In the genomic region with DNA sequence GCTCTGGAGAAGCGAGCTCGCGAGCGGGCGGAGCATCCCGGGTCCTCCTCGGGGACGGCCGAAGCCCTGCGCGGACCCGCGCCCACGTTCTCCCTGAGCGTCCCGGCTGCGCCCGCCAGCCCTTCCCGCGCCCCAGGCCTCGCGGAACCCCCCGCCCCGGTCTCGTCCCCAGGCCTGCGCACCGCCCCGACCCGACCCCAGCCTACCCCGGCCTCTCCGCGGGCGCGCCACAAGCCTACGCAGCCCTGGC, we compare ENCODE assay signal across 8 cellular contexts. TPM values are rescaled to one million over a fixed set of nuclear protein-coding genes. Genes with fewer than 3 reads are reported as not detected.
DNase-seq lines count a peak whose midpoint lies in the region; ATAC-seq, FAIRE-seq and TF ChIP-seq lines count a peak whose summit lies in the region.

No MANE protein-coding gene starts in this region.

- intact Hi-C loops in heart right ventricle (cut with DNase I) = no loop called here

- peak overlapping the region; percentile 19; the same call in 1 of the 2 replicates for H2AFZ ChIP-seq in GM23248

- WGBS in GM23248 (ENCODE audit: low coverage in 1 of 2, low lambda C conversion rate in 2 of 2, missing lambda C conversion rate in 2 of 2), 2 experiments = 0% methylated on average over 5 to 14 of the region's 35 CpGs
- WGBS in heart right ventricle, 2 donors = 0 to 1% methylated on average over 19 to 33 of the region's 35 CpGs
- WGBS in small intestine, 3 donors = 0 to 2% (median 1%) methylated on average over 18 to 35 of the region's 35 CpGs

- H3K27ac ChIP-seq in GM23248 = peak overlapping the region; percentile 96
- peak overlapping the region; percentile 98 for H3K27ac ChIP-seq in VCaP
- H3K27ac ChIP-seq in heart right ventricle = peak overlapping the region; percentile 93 to 100 (median 98)
- peak overlapping the region; percentile 81 to 96 for H3K27ac ChIP-seq in small intestine (ENCODE audit: low read depth in 1 of 2, low read length in 1 of 2)

- H3K9me3 ChIP-seq in GM23248 (ENCODE audit: low read depth) = no peaks in the 10 kb centered on the region
- no peaks in the 10 kb centered on the region for H3K9me3 ChIP-seq in heart right ventricle
- H3K9me3 ChIP-seq in small intestine (ENCODE audit: control insufficient read depth, low read depth) = no peaks in the 10 kb centered on the region

- in situ Hi-C loops in GM23248 (cut with MboI) = no loop called here

- FAIRE-seq in small intestine (lab: Jason Lieb, UNC) = no peak

- no peaks in the 10 kb centered on the region for H3K9me2 ChIP-seq in GM23248 (ENCODE audit: insufficient read depth)

- TF ChIP-seq CTCF in VCaP (conservative IDR thresholded peaks at IDR 0.05) (no peak), heart right ventricle (IDR thresholded peaks at IDR 0.05) (no peak)

- H3K79me2 ChIP-seq in GM23248 (ENCODE audit: insufficient read depth) = peaks cover 47% of the 10 kb centered on the region

- H3K4me2 ChIP-seq in GM23248 (ENCODE audit: unreplicated experiment) = peak overlapping the region; percentile 90

- H3K4me3 ChIP-seq in GM23248 (peak overlapping the region; percentile 85), heart right ventricle (peak overlapping the region; percentile 76 to 100 (median 90)), small intestine (ENCODE audit: low read depth in 1 of 2, low read length in 2 of 2) (peak overlapping the region; percentile 51 to 73)

- DNase-seq in GM23248 (no peak), heart right ventricle (no peak), small intestine (no peak), H4 (ENCODE audit: low spot score) (no peak), hepatic stellate cell (ENCODE audit: low spot score) (no peak)

- peaks cover 16% of the 10 kb centered on the region for H3F3A ChIP-seq in GM23248 (ENCODE audit: insufficient read depth)

- H3K4me1 ChIP-seq in GM23248 (ENCODE audit: insufficient read depth) = peaks cover 20% of the 10 kb centered on the region
- H3K4me1 ChIP-seq in heart right ventricle = peaks cover 4 to 33% (median 22%) of the 10 kb centered on the region in 9 donors
- H3K4me1 ChIP-seq in small intestine (ENCODE audit: control insufficient read depth in 2 of 2, insufficient read depth in 1 of 2, low read depth in 1 of 2, low read length in 1 of 2) = peaks cover 0 to 4% of the 10 kb centered on the region in 2 donors

- peaks cover 18% of the 10 kb centered on the region for H3K36me3 ChIP-seq in GM23248 (ENCODE audit: low read depth)
- peaks cover 0 to 32% (median 24%) of the 10 kb centered on the region in 9 donors for H3K36me3 ChIP-seq in heart right ventricle
- peaks cover 10 to 12% of the 10 kb centered on the region in 2 donors for H3K36me3 ChIP-seq in small intestine (ENCODE audit: control insufficient read depth in 2 of 2, insufficient read depth in 2 of 2, low read length in 2 of 2)

- H3K27me3 ChIP-seq in GM23248 (replicated peaks; ENCODE audit: insufficient read depth) (no peaks in the 10 kb centered on the region), heart right ventricle (no peaks in the 10 kb centered on the region), small intestine (ENCODE audit: control insufficient read depth in 2 of 2, insufficient read depth in 2 of 2, low read length in 2 of 2) (no peaks in the 10 kb centered on the region)

- no peaks in the 10 kb centered on the region; the same call in 1 of the 2 replicates for H4K20me1 ChIP-seq in GM23248 (ENCODE audit: insufficient read depth)

- peak overlapping the region; percentile 98 for H3K9ac ChIP-seq in GM23248

- no peak for ATAC-seq in heart right ventricle
- no peak for ATAC-seq in HG02798 (IDR thresholded peaks at IDR 0.05; ENCODE audit: poor library complexity, unreplicated experiment)
- ATAC-seq in GM18868 (IDR thresholded peaks at IDR 0.05; ENCODE audit: unreplicated experiment) = no peak

RNA-seq across cellular contexts. Expression of a gene that starts 0.2 kb away (rescaled TPM):
- total RNA-seq in GM23248 (2014; rRNA removed; shearing (Covaris generic)) = 30.2 and 35.5 TPM in 2 replicates
- polyA plus RNA-seq in GM23248 (2016; fragmentation: Nextera tagmentation; extraction: Ambion mirVana) (19.9 and 22.3 TPM in 2 replicates), heart right ventricle (10 to 100 TPM; 10.0 to 15.4 TPM), small intestine (10 to 100 TPM in 2 of 3 donors, 1 to 10 TPM in 1; 8.1 to 19.6 (median 18.6) TPM)
- 10 to 100 TPM; 20.1 to 28.8 (median 24.9) TPM for total RNA-seq in heart right ventricle
- 14.3 and 20.4 TPM in 2 replicates for total RNA-seq in H4 (2014; rRNA removed; shearing (Covaris generic))

RNA-seq across cellular contexts. Expression of a gene that starts 58.4 kb away (rescaled TPM):
- total RNA-seq in GM23248 (2014; rRNA removed; shearing (Covaris generic)) = 10.4 and 16.8 TPM in 2 replicates
- polyA plus RNA-seq in GM23248 (2016; fragmentation: Nextera tagmentation; extraction: Ambion mirVana) (11.7 TPM in 2 replicates), heart right ventricle (10 to 100 TPM; 22.3 to 31.5 TPM), small intestine (10 to 100 TPM; 37.6 to 46.3 (median 38.6) TPM)
- 10 to 100 TPM; 23.5 to 46.9 (median 34.8) TPM for total RNA-seq in heart right ventricle
- total RNA-seq in H4 (2014; rRNA removed; shearing (Covaris generic)) = 8.0 and 9.7 TPM in 2 replicates
